ENCODE assay signal across 20 cellular contexts in the genomic region with DNA sequence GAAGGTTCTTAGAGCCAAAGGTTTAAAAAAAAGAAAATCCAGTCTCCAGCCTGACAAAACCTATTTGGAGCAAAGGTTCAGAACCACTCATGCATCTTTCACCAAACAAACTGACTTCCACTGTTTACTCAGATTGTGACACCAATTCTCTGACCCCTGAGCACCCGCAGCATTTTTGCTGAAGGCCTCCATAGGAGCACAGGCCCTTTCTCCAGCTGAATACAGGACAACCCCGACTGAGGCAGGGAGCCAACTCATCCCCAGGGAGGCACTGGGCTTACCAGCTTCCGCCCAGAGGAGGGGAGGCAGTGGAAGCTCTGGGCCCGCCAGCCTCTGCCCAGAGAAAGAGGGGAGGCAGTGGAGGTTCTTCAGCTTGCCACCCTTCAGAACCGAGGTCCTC. TPM values are rescaled to one million over a fixed set of nuclear protein-coding genes. Genes with fewer than 3 reads are reported as not detected.
DNase-seq lines count a peak whose midpoint lies in the region; ATAC-seq, FAIRE-seq and TF ChIP-seq lines count a peak whose summit lies in the region.
"Had no signal": no experiment of that assay in that cellular context is flagged by ENCODE, and none has a peak within 500 bp of the region (broad histone marks: within the 10 kb centered on the region; RNA-seq: fewer than 3 reads in every experiment).

No MANE protein-coding gene starts in this region.

- no peaks in the 10 kb centered on the region for H3K9me3 Mint-ChIP-seq in nephron progenitor cell
- H3K9me3 Mint-ChIP-seq in stimulated activated memory B cell treated with anti-CD40 and anti-IgM and Interleukin-4, amounts not matched to agents 10 μg/mL and 1 μg/mL and 100 μg/mL, for 72 hours, result peaks cover 6% of the 10 kb centered on the region

- H3K4me3 ChIP-seq in endothelial cell of umbilical vein (replicated peaks in 1 of 3; ENCODE audit: insufficient read depth in 1 of 3, low read depth in 1 of 3, low read length in 3 of 3), result no peak overlapping the region
- H3K4me3 ChIP-seq in small intestine (ENCODE audit: low read depth in 1 of 2, low read length in 2 of 2), result no peak overlapping the region
- H3K4me3 ChIP-seq: HAP-1 had no signal

- intact Hi-C loops in endothelial cell of umbilical vein (cut with micrococcal nuclease), result no loop called here

- TF ChIP-seq CTCF in endothelial cell of umbilical vein (IDR thresholded peaks at IDR 0.05; ENCODE audit: extremely low read depth in 1 of 2, insufficient read depth in 1 of 2, low read depth in 1 of 2, low read length in 2 of 2) (no peak), nephron progenitor cell (IDR thresholded peaks at IDR 0.05) (no peak)

- H3K9me1 ChIP-seq in endothelial cell of umbilical vein (replicated peaks; ENCODE audit: control insufficient read depth, extremely low read depth, insufficient read depth, low read length), result no peaks in the 10 kb centered on the region

- H3K27ac ChIP-seq in endothelial cell of umbilical vein (ENCODE audit: insufficient read depth, low read depth, low read length), result peak overlapping the region; percentile 92
- H3K27ac ChIP-seq in small intestine (ENCODE audit: low read depth in 1 of 2, low read length in 1 of 2), result no peak overlapping the region
- H3K27ac ChIP-seq: C4-2B had no signal

- no peaks in the 10 kb centered on the region for H3K27me3 ChIP-seq in endothelial cell of umbilical vein (ENCODE audit: control insufficient read depth in 2 of 2, insufficient read depth in 2 of 2, low read length in 2 of 2)
- no peaks in the 10 kb centered on the region for H3K27me3 ChIP-seq in small intestine (ENCODE audit: control insufficient read depth in 2 of 2, insufficient read depth in 2 of 2, low read length in 2 of 2)

- no peak for ATAC-seq in HG02588 (IDR thresholded peaks at IDR 0.05; ENCODE audit: unreplicated experiment)
- ATAC-seq in stimulated activated memory B cell treated with anti-CD40 and anti-IgM and Interleukin-4, amounts not matched to agents 10 μg/mL and 1 μg/mL and 100 μg/mL, for 72 hours, result no peak

- H3K79me2 ChIP-seq in endothelial cell of umbilical vein (ENCODE audit: control insufficient read depth, insufficient read depth, low read length), result no peaks in the 10 kb centered on the region

- peak overlapping the region; percentile 77 for H3K27ac Mint-ChIP-seq in nephron progenitor cell
- H3K27ac Mint-ChIP-seq in stimulated activated memory B cell treated with anti-CD40 and anti-IgM and Interleukin-4, amounts not matched to agents 10 μg/mL and 1 μg/mL and 100 μg/mL, for 72 hours, result no peak overlapping the region

- CTCF ChIA-PET in endothelial cell of umbilical vein (lab: Charles Lee), result interaction anchor here (0.7 to 2.5 kb wide), 3 partner anchors 10 to 90 kb away, joined by 3 to 7 read pairs (median 4); no protein-coding TSS in a partner anchor

- 71 to 80% (median 75%) methylated on average over 5 of the region's 5 CpGs for WGBS in small intestine, 3 donors

- peaks cover 30% of the 10 kb centered on the region for H3K4me1 ChIP-seq in endothelial cell of umbilical vein (ENCODE audit: control insufficient read depth, extremely low read depth, insufficient read depth, low read length)
- peaks cover 0 to 2% of the 10 kb centered on the region in 2 donors for H3K4me1 ChIP-seq in small intestine (ENCODE audit: control insufficient read depth in 2 of 2, insufficient read depth in 1 of 2, low read depth in 1 of 2, low read length in 1 of 2)
- H3K4me1 ChIP-seq: HAP-1 had no signal

- dilution Hi-C loops in endothelial cell of umbilical vein (cut with MboI; ENCODE audit: extremely low pct_ligation_motif_present, low sequenced_read_pairs), result no loop called here

- H3K9me3 ChIP-seq in endothelial cell of umbilical vein (replicated peaks; ENCODE audit: control insufficient read depth, insufficient read depth, low read length) (no peaks in the 10 kb centered on the region), small intestine (ENCODE audit: control insufficient read depth, low read depth) (no peaks in the 10 kb centered on the region)
- H3K9me3 ChIP-seq: HAP-1, SK-N-SH had no signal

- no peak for TF ChIP-seq POLR2A in endothelial cell of umbilical vein (IDR thresholded peaks at IDR 0.05; ENCODE audit: low read depth, low read length)

- no peak overlapping the region for H3K4me3 Mint-ChIP-seq in nephron progenitor cell
- H3K4me3 Mint-ChIP-seq in stimulated activated memory B cell treated with anti-CD40 and anti-IgM and Interleukin-4, amounts not matched to agents 10 μg/mL and 1 μg/mL and 100 μg/mL, for 72 hours, result no peak overlapping the region

- H3K27me3 Mint-ChIP-seq in nephron progenitor cell (ENCODE audit: low read depth, poor library complexity), result peaks cover 9% of the 10 kb centered on the region
- peaks cover 43% of the 10 kb centered on the region for H3K27me3 Mint-ChIP-seq in stimulated activated memory B cell treated with anti-CD40 and anti-IgM and Interleukin-4, amounts not matched to agents 10 μg/mL and 1 μg/mL and 100 μg/mL, for 72 hours

- peaks cover 20% of the 10 kb centered on the region for H3K4me1 Mint-ChIP-seq in nephron progenitor cell
- no peaks in the 10 kb centered on the region for H3K4me1 Mint-ChIP-seq in stimulated activated memory B cell treated with anti-CD40 and anti-IgM and Interleukin-4, amounts not matched to agents 10 μg/mL and 1 μg/mL and 100 μg/mL, for 72 hours

- H2AFZ ChIP-seq in endothelial cell of umbilical vein (ENCODE audit: low read depth, low read length), result peak overlapping the region; percentile 57

- DNase-seq in HuH-7.5 (ENCODE audit: low spot score) (peak; percentile 39), endothelial cell of umbilical vein (ENCODE audit: low read depth, low spot score) (no peak), nephron progenitor cell (no peak), OCI-M2 (lab: John Stamatoyannopoulos, UW; ENCODE audit: unreplicated experiment) (no peak), small intestine (no peak)
- DNase-seq: DND-41, KBM-7, NCI-H1105, NCI-H2081 treated with DMSO at 0.1 percent for 48 hours, NCI-H748 treated with DMSO at 0.1 percent for 48 hours, SHP77 treated with DMSO at 0.1 percent for 48 hours, SK-N-SH had no signal

- peak overlapping the region; percentile 65 for H3K4me2 ChIP-seq in endothelial cell of umbilical vein (ENCODE audit: insufficient read depth, low read length)
- H3K4me2 ChIP-seq: SK-N-SH had no signal

- POLR2A ChIA-PET in endothelial cell of umbilical vein (lab: Charles Lee), result no interaction called here

- no peaks in the 10 kb centered on the region for H3K36me3 Mint-ChIP-seq in nephron progenitor cell (ENCODE audit: low read depth)
- no peaks in the 10 kb centered on the region for H3K36me3 Mint-ChIP-seq in stimulated activated memory B cell treated with anti-CD40 and anti-IgM and Interleukin-4, amounts not matched to agents 10 μg/mL and 1 μg/mL and 100 μg/mL, for 72 hours

- FAIRE-seq in endothelial cell of umbilical vein (lab: Jason Lieb, UNC) (no peak), small intestine (lab: Jason Lieb, UNC) (no peak)

- no TSS peak for BruUV-seq in endothelial cell of umbilical vein (replicated peaks; lab: Mats Ljungman, UMichigan)

- no peaks in the 10 kb centered on the region for H3K36me3 ChIP-seq in endothelial cell of umbilical vein (ENCODE audit: control insufficient read depth in 2 of 2, extremely low read depth in 1 of 2, insufficient read depth in 2 of 2, low read length in 2 of 2)
- no peaks in the 10 kb centered on the region for H3K36me3 ChIP-seq in small intestine (ENCODE audit: control insufficient read depth in 2 of 2, insufficient read depth in 2 of 2, low read length in 2 of 2)
- H3K36me3 ChIP-seq: HAP-1 had no signal

- H3K9ac ChIP-seq in endothelial cell of umbilical vein (replicated peaks; ENCODE audit: extremely low read depth, insufficient read depth, low read length), result peak overlapping the region; percentile 65
- H3K9ac ChIP-seq: SK-N-SH had no signal

- no peaks in the 10 kb centered on the region for H4K20me1 ChIP-seq in endothelial cell of umbilical vein (replicated peaks; ENCODE audit: control insufficient read depth, extremely low read depth, insufficient read depth, low read length)

TF ChIP-seq in endothelial cell of umbilical vein, 7 proteins besides CTCF, POLR2A, EP300 and RAD21:
- TF ChIP-seq EZH2 (IDR thresholded peaks at IDR 0.05; ENCODE audit: borderline replicate concordance, low read depth, low read length, severe bottlenecking) (no peak), GATA2 (IDR thresholded peaks at IDR 0.05; ENCODE audit: insufficient read depth, insufficient read length, low read depth, low read length) (no peak), FOS (IDR thresholded peaks at IDR 0.05; ENCODE audit: borderline replicate concordance, insufficient read depth, low read length) (no peak)

RNA-seq across cellular contexts. Expression of gene CNGA3, which starts 51.0 kb away (rescaled TPM):
- total RNA-seq in endothelial cell of umbilical vein, result not detected in 2 replicates
- polyA plus RNA-seq in endothelial cell of umbilical vein (not detected in 2 replicates), small intestine (under 1 TPM in 2 of 3 donors, not detected in 1; 0.22 to 0.30 TPM)
- not detected in 2 replicates for polyA plus RNA-seq in endothelial cell of umbilical vein (2011; cell fraction: cytosol; rRNA removed)
- polyA plus RNA-seq in endothelial cell of umbilical vein (2011; cell fraction: nucleus; rRNA removed), result not detected in 2 replicates
- polyA plus RNA-seq in endothelial cell of umbilical vein (2012), result not detected in 2 replicates
- polyA minus RNA-seq in endothelial cell of umbilical vein, result not detected in 2 replicates
- not detected for polyA minus RNA-seq in endothelial cell of umbilical vein (2011; cell fraction: cytosol; rRNA and poly(A)+ RNA removed)
- polyA minus RNA-seq in endothelial cell of umbilical vein (2011; cell fraction: nucleus; rRNA and poly(A)+ RNA removed), result not detected in 2 replicates
- total RNA-seq: G401, NCI-H460, OCI-LY7, RPMI7951 had no signal
- polyA plus RNA-seq: SK-N-SH had no signal
